Comparison of ENCODE assay signal across 8 cellular contexts in the genomic region with DNA sequence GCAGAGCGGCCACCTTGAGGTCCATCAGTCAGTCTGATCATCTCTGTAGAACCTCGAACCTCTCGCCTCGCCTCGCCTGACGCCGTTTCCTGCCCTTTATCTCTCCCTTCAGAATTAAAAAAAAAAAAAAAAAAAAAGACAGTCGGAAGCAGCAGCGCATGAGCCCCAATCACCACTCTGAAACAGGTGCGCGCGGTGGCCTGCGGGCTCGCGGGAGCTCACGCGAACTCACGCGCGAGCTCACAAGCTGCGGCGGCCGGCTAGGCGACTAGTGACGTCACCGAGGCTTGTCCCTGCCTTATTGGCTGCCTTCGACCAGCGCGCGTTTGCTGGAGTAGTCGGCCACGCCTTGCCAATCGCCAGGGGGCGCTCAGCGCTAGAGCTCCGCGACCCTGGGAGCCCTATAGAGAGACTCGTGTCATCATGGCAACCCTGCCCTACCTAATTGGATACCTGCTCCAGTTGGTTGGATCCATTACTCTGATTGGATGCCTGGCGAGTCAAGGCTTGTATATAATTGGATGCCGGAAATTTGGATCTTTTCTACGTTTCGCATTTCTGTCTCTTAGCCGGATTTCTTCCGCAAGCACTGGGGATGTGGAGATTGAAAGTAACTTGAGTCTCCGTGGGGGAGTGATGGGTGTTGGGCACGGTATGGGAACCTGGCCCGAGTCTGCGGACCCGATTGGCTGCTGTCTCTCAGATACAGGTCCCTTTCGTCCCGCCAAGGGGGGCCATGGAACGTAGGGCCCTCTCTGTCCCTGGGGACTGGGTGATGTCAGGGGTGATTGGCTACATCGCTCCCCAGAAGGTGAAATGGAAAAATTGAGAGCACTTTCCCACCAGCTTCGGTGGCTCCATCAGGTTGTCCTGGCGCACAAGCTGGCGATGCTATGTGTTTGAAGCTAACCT. TPM values are rescaled to one million over a fixed set of nuclear protein-coding genes. Genes with fewer than 3 reads are reported as not detected.
DNase-seq lines count a peak whose midpoint lies in the region; ATAC-seq and TF ChIP-seq lines count a peak whose summit lies in the region.

No MANE protein-coding gene starts in this region.

- DNase-seq in NCI-H69 (lab: John Stamatoyannopoulos, UW) (peak; percentile 55), esophagus muscularis mucosa (ENCODE audit: extremely low spot score) (peak; percentile 92), NCI-H510A treated with DMSO at 0.1 percent for 48 hours (lab: John Stamatoyannopoulos, UW) (no peak), SIG-M5 treated with dmso at 0.1 percent for 504 hours (lab: John Stamatoyannopoulos, UW; ENCODE audit: unreplicated experiment) (no peak)
- DNase-seq in activated CD8-positive, alpha-beta memory T cell treated with anti-CD3 and anti-CD28 coated beads, Interleukin-2, amount 50 U/mL, for 24 hours (ENCODE audit: extremely low read depth): peak; percentile 73
- peak; percentile 21 to 79 (median 54) for DNase-seq in naive thymus-derived CD4-positive, alpha-beta T cell
- peak; percentile 75 to 90 for DNase-seq in stimulated activated CD8-positive, alpha-beta memory T cell treated with anti-CD3 and anti-CD28 coated beads, Interleukin-7, amount 100 ng/mL, for 48 hours (ENCODE audit: extremely low read depth in 1 of 2, low read depth in 1 of 2)

- peaks cover 0 to 12% (median 4%) of the 10 kb centered on the region in 5 donors for H3K36me3 Mint-ChIP-seq in naive thymus-derived CD4-positive, alpha-beta T cell

- peaks cover 0 to 27% (median 8%) of the 10 kb centered on the region in 11 donors for H3K9me3 Mint-ChIP-seq in naive thymus-derived CD4-positive, alpha-beta T cell

- peaks cover 0 to 16% (median 6%) of the 10 kb centered on the region in 4 donors for H3K4me1 ChIP-seq in esophagus muscularis mucosa
- H3K4me1 ChIP-seq in naive thymus-derived CD4-positive, alpha-beta T cell (ENCODE audit: control insufficient read depth in 2 of 2, insufficient read depth in 2 of 2, low read length in 2 of 2): no peaks in the 10 kb centered on the region

- H3K4me3 ChIP-seq in esophagus muscularis mucosa: peak overlapping the region in 1 of 4 donors; percentile 12
- no peak overlapping the region for H3K4me3 ChIP-seq in naive thymus-derived CD4-positive, alpha-beta T cell (ENCODE audit: low read length)

- no peaks in the 10 kb centered on the region for H3K9me3 ChIP-seq in esophagus muscularis mucosa
- H3K9me3 ChIP-seq in naive thymus-derived CD4-positive, alpha-beta T cell (ENCODE audit: control insufficient read depth in 2 of 3, low read length in 3 of 3): peaks cover 0 to 4% (median 0%) of the 10 kb centered on the region in 3 experiments

- POLR2A ChIA-PET in naive thymus-derived CD4-positive, alpha-beta T cell (lab: Charles Lee): no interaction called here

- ATAC-seq in naive thymus-derived CD4-positive, alpha-beta T cell: peak; percentile 78

- no peak overlapping the region for H3K27ac ChIP-seq in esophagus muscularis mucosa (replicated peaks in 1 of 4)
- H3K27ac ChIP-seq in naive thymus-derived CD4-positive, alpha-beta T cell (ENCODE audit: low read depth, low read length): no peak overlapping the region

- 20% methylated on average over 44 of the region's 56 CpGs for WGBS in esophagus muscularis mucosa

- TF ChIP-seq EP300 in esophagus muscularis mucosa (IDR thresholded peaks at IDR 0.05): no peak

- H3K36me3 ChIP-seq in esophagus muscularis mucosa: no peaks in the 10 kb centered on the region
- H3K36me3 ChIP-seq in naive thymus-derived CD4-positive, alpha-beta T cell (ENCODE audit: control insufficient read depth in 2 of 3, insufficient read depth in 3 of 3, low read length in 3 of 3): no peaks in the 10 kb centered on the region

- CTCF ChIA-PET in naive thymus-derived CD4-positive, alpha-beta T cell (lab: Charles Lee): no interaction called here

- peaks cover 0 to 56% (median 0%) of the 10 kb centered on the region in 4 donors for H3K27me3 ChIP-seq in esophagus muscularis mucosa
- H3K27me3 ChIP-seq in naive thymus-derived CD4-positive, alpha-beta T cell (ENCODE audit: control insufficient read depth in 2 of 2, insufficient read depth in 2 of 2, low read length in 2 of 2): peaks cover 0 to 3% of the 10 kb centered on the region in 2 donors

- intact Hi-C loops in esophagus muscularis mucosa (cut with DNase I): no loop called here
- intact Hi-C loops in naive thymus-derived CD4-positive, alpha-beta T cell (cut with micrococcal nuclease): loop anchor here in 1 of 2 donors (5.0 kb wide), 1 partner anchor 174 kb away; no protein-coding TSS in a partner anchor

- H3K4me3 Mint-ChIP-seq in naive thymus-derived CD4-positive, alpha-beta T cell: peak overlapping the region in 8 of 10 donors; percentile 1 to 71 (median 48)

- peaks cover 4 to 25% (median 10%) of the 10 kb centered on the region in 7 donors for H3K4me1 Mint-ChIP-seq in naive thymus-derived CD4-positive, alpha-beta T cell

- H3K27me3 Mint-ChIP-seq in naive thymus-derived CD4-positive, alpha-beta T cell: peaks cover 5 to 48% (median 36%) of the 10 kb centered on the region in 5 donors

- no peak for TF ChIP-seq POLR2A in esophagus muscularis mucosa (IDR thresholded peaks at IDR 0.05; ENCODE audit: low read depth)

- TF ChIP-seq CTCF in GM12872 (IDR thresholded peaks at IDR 0.05; ENCODE audit: insufficient read depth, low read depth, low read length) (peak; percentile 58; the same call in 2 of the 3 replicates), esophagus muscularis mucosa (IDR thresholded peaks at IDR 0.05) (peak; percentile 9 to 28 (median 16))

- H3K27ac Mint-ChIP-seq in naive thymus-derived CD4-positive, alpha-beta T cell: no peak overlapping the region

RNA-seq across cellular contexts. Expression of a gene that starts 31.6 kb away (rescaled TPM):
- total RNA-seq in esophagus muscularis mucosa: 1 to 10 TPM in 1 of 4 donors, under 1 TPM in 2, not detected in 1; 0.17 to 1.2 (median 0.71) TPM
- total RNA-seq in naive thymus-derived CD4-positive, alpha-beta T cell: under 1 TPM in 2 of 5 experiments, not detected in 3; 0.13 TPM
- polyA plus RNA-seq in naive thymus-derived CD4-positive, alpha-beta T cell: under 1 TPM; 0.16 to 0.47 TPM

RNA-seq across cellular contexts. Expression of a gene that starts 39.9 kb away (rescaled TPM):
- total RNA-seq in esophagus muscularis mucosa: 10 to 100 TPM in 1 of 4 donors, 1 to 10 TPM in 3; 3.7 to 12.5 (median 6.7) TPM
- not detected for total RNA-seq in naive thymus-derived CD4-positive, alpha-beta T cell
- polyA plus RNA-seq in naive thymus-derived CD4-positive, alpha-beta T cell: not detected

RNA-seq across cellular contexts. Expression of a gene that starts 41.1 kb away (rescaled TPM):
- 1 to 10 TPM in 1 of 4 donors, not detected in 3; 1.1 TPM for total RNA-seq in esophagus muscularis mucosa
- total RNA-seq in naive thymus-derived CD4-positive, alpha-beta T cell: under 1 TPM in 1 of 5 experiments, not detected in 4; 0.98 TPM
- polyA plus RNA-seq in naive thymus-derived CD4-positive, alpha-beta T cell: 1 to 10 TPM in 1 of 2 donors, not detected in 1; 1.0 TPM

Comparison
In these comparisons a context has a peak if more than half of its experiments do, and no peak if none do; other contexts are left out.
1. DNase-seq: peak in NCI-H69 (single experiment), activated CD8-positive, alpha-beta memory T cell treated with anti-CD3 and anti-CD28 coated beads, Interleukin-2, amount 50 U/mL, for 24 hours (single experiment), esophagus muscularis mucosa (single experiment), naive thymus-derived CD4-positive, alpha-beta T cell (9 of 9) and stimulated activated CD8-positive, alpha-beta memory T cell treated with anti-CD3 and anti-CD28 coated beads, Interleukin-7, amount 100 ng/mL, for 48 hours (2 of 2); none in NCI-H510A treated with DMSO at 0.1 percent for 48 hours (single experiment) and SIG-M5 treated with dmso at 0.1 percent for 504 hours (single experiment).
2. RNA of a gene that starts 39.9 kb away (total RNA-seq): 3.7 to 12.5 TPM in esophagus muscularis mucosa; not detected in naive thymus-derived CD4-positive, alpha-beta T cell; every median in the first group is over 4 times any median in the second.